ENCODE assay signal across 2 cellular contexts in the genomic region with DNA sequence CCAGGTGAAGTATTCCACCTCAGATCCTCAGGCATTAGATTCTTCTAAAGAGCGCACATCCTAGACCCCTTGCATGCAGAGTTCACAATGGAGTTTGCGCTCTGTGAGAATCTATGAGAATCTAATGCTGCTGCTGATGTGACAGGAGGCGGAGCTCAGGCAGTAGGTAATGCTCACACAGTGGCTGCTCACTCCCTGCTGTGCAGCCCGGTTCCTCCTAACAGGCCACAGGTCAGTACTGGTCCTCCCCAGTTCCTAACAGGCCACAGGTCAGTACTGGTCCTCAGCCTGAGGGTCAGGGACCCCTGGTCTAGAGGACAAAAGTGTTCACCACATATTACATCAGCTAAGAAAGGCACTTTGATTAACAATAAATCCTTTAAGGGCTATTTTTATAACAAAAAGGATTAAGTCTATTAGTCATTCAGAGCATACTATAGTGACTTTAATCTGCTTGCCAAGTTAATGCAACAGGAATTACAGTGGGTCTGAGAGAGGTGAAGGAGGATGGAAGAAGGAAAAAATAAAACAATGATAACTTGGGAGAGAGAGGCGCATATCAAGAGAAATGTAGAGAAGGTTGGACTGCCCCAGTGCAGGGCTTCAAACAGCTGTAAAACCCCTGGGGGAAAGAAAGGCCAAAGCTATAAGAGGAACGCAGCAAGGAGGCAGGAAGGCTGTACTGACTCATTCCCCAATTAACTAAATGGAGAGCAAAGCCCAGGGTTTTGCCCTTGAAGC.
TF ChIP-seq lines count a peak whose summit lies in the region.

No MANE protein-coding gene starts in this region.

TF ChIP-seq in GM23338, 12 proteins besides CTCF, POLR2A, EP300 and RAD21:
- TF ChIP-seq REST (IDR thresholded peaks at IDR 0.05; ENCODE audit: unreplicated experiment): no peak
- TF ChIP-seq NANOG (IDR thresholded peaks at IDR 0.05; ENCODE audit: borderline replicate concordance): no peak

TF ChIP-seq in SK-N-SH, 30 proteins besides CTCF, POLR2A, EP300 and RAD21 (continued from another document):
- TF ChIP-seq, protein P1, sequence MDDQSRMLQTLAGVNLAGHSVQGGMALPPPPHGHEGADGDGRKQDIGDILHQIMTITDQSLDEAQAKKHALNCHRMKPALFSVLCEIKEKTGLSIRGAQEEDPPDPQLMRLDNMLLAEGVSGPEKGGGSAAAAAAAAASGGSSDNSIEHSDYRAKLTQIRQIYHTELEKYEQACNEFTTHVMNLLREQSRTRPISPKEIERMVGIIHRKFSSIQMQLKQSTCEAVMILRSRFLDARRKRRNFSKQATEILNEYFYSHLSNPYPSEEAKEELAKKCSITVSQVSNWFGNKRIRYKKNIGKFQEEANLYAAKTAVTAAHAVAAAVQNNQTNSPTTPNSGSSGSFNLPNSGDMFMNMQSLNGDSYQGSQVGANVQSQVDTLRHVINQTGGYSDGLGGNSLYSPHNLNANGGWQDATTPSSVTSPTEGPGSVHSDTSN (IDR thresholded peaks at IDR 0.05): no peak
- TF ChIP-seq ELF1 (IDR thresholded peaks at IDR 0.05): no peak
- TF ChIP-seq JUND (IDR thresholded peaks at IDR 0.05): peak; percentile 4; the same call in 1 of the 2 replicates
- peak; percentile 64; the same call in 1 of the 2 replicates for TF ChIP-seq MEF2A (IDR thresholded peaks at IDR 0.05; ENCODE audit: borderline replicate concordance, low read depth)
- peak; percentile 26; the same call in 1 of the 2 replicates for TF ChIP-seq NFIC (IDR thresholded peaks at IDR 0.05; ENCODE audit: borderline replicate concordance)
- TF ChIP-seq SMC3 (IDR thresholded peaks at IDR 0.05; ENCODE audit: low read depth, low read length): no peak
